In the genomic region with DNA sequence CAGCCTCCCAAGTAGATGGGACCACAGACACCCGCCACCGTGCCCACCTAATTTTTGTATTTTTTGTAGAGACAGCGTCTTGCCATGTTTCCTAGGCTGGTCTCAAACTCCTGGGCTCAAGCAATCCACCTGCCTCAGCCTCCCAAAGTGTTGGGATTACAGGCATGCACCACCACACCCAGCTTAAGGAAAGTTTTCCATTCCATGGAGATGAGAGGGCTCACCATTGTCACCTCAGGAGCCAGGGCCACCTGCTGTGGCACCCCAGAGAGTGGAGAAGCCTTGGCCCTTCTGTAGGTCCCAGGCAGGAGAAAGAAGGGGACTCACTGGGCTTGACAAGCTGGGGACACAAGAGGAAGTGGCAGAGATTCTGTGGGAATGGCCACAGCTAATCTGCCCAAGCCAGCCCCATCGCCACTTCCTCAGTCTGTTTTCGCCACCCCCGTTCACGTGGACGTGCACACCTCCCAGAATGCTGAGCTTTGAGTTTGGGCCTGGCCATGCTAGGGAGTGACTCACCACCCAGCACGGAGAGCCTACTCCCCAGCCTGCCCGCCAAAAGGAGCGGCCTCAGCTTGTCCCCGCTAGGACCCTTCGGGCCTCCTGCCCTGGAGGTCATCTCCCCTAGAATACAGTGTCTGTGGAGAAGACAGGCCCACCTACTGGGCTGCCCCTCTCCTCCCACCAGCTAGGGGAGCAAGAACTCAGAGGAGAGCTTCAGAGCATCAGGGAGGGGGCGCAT, we compare ENCODE assay signal across 8 cellular contexts. TPM values are rescaled to one million over a fixed set of nuclear protein-coding genes. Genes with fewer than 3 reads are reported as not detected.
DNase-seq lines count a peak whose midpoint lies in the region; ATAC-seq and TF ChIP-seq lines count a peak whose summit lies in the region.

No MANE protein-coding gene starts in this region.

- no peaks in the 10 kb centered on the region for H3K9me3 Mint-ChIP-seq in T-cell

- peak overlapping the region; percentile 21 for H3K4me2 ChIP-seq in GM23248 (ENCODE audit: unreplicated experiment)

- H3K4me3 Mint-ChIP-seq in T-cell, result no peak overlapping the region

- 37 to 40% methylated on average over 14 of the region's 14 CpGs for WGBS in GM23248 (ENCODE audit: low coverage in 1 of 2, low lambda C conversion rate in 2 of 2, missing lambda C conversion rate in 2 of 2), 2 experiments

- intact Hi-C loops in posterior vena cava (cut with DNase I), result loop anchor here in 1 of 2 donors (5.0 kb wide), 1 partner anchor 907 kb away; no protein-coding TSS in a partner anchor

- in situ Hi-C loops in GM23248 (cut with MboI), result no loop called here

- no peaks in the 10 kb centered on the region for H3K9me3 ChIP-seq in GM23248 (ENCODE audit: low read depth)

- H3K4me3 ChIP-seq in GM23248, result no peak overlapping the region

- POLR2A ChIA-PET in T-cell (lab: Charles Lee), result no interaction called here

- H3K36me3 Mint-ChIP-seq in T-cell, result no peaks in the 10 kb centered on the region

- H4K20me1 ChIP-seq in GM23248 (ENCODE audit: insufficient read depth), result peaks cover 5% of the 10 kb centered on the region; the same call in 1 of the 2 replicates

- H3F3A ChIP-seq in GM23248 (ENCODE audit: insufficient read depth), result peaks cover 11% of the 10 kb centered on the region

- CTCF ChIA-PET in T-cell (lab: Charles Lee), result no interaction called here

- DNase-seq in GM23248 (peak; percentile 88), T-cell (peak in 6 of 34 experiments; percentile 13 to 57 (median 24)), foreskin keratinocyte (peak in 1 of 2 donors; percentile 74), posterior vena cava (ENCODE audit: low spot score) (peak; percentile 95), NCI-H1105 treated with DMSO at 0.1 percent for 48 hours (lab: John Stamatoyannopoulos, UW) (no peak), NCI-H2227 (lab: John Stamatoyannopoulos, UW; ENCODE audit: unreplicated experiment) (no peak), NCI-H187 (lab: John Stamatoyannopoulos, UW) (no peak)

- H3K79me2 ChIP-seq in GM23248 (ENCODE audit: insufficient read depth), result peaks cover 97% of the 10 kb centered on the region

- ATAC-seq in T-cell (replicated peaks in 1 of 4), result no peak
- ATAC-seq in foreskin keratinocyte, result peak; percentile 66
- no peak for ATAC-seq in GM18858 (IDR thresholded peaks at IDR 0.05; ENCODE audit: unreplicated experiment)

- H3K4me1 ChIP-seq in GM23248 (ENCODE audit: insufficient read depth) (peaks cover 39% of the 10 kb centered on the region), foreskin keratinocyte (peaks cover 40% of the 10 kb centered on the region)

- H3K9me2 ChIP-seq in GM23248 (ENCODE audit: insufficient read depth), result no peaks in the 10 kb centered on the region

- no peaks in the 10 kb centered on the region for H3K27me3 Mint-ChIP-seq in T-cell

- no peak overlapping the region for H3K9ac ChIP-seq in GM23248

- no peak for TF ChIP-seq CTCF in foreskin keratinocyte (conservative IDR thresholded peaks at IDR 0.05)

- no peaks in the 10 kb centered on the region for H3K27me3 ChIP-seq in GM23248 (replicated peaks; ENCODE audit: insufficient read depth)
- no peaks in the 10 kb centered on the region for H3K27me3 ChIP-seq in foreskin keratinocyte

- H3K27ac Mint-ChIP-seq in T-cell, result peak overlapping the region; percentile 58 to 59

- peaks cover 50 to 74% (median 73%) of the 10 kb centered on the region in 3 donors for H3K4me1 Mint-ChIP-seq in T-cell

- H2AFZ ChIP-seq in GM23248, result no peak overlapping the region

- H3K27ac ChIP-seq in GM23248 (peak overlapping the region; percentile 33), foreskin keratinocyte (peak overlapping the region; percentile 24)

- H3K36me3 ChIP-seq in GM23248 (ENCODE audit: low read depth), result no peaks in the 10 kb centered on the region

RNA-seq across cellular contexts. Expression of gene SLC35F6, which starts 4.8 kb away (rescaled TPM):
- 45.4 and 46.9 TPM in 2 replicates for total RNA-seq in GM23248 (2014; rRNA removed; shearing (Covaris generic))
- polyA plus RNA-seq in GM23248 (2016; fragmentation: Nextera tagmentation; extraction: Ambion mirVana), result 36.6 and 37.1 TPM in 2 replicates
- total RNA-seq in T-cell, result 10 to 100 TPM; 17.6 to 20.0 (median 18.4) TPM
- 47.3 and 53.8 TPM in 2 replicates for total RNA-seq in foreskin keratinocyte
- 26.7 and 28.5 TPM in 2 replicates for polyA plus RNA-seq in foreskin keratinocyte
- 10 to 100 TPM; 38.8 to 39.4 TPM for total RNA-seq in posterior vena cava

RNA-seq across cellular contexts. Expression of gene CENPA, which starts 16.9 kb away (rescaled TPM):
- total RNA-seq in GM23248 (2014; rRNA removed; shearing (Covaris generic)), result 5.7 and 8.1 TPM in 2 replicates
- 9.1 and 12.1 TPM in 2 replicates for polyA plus RNA-seq in GM23248 (2016; fragmentation: Nextera tagmentation; extraction: Ambion mirVana)
- 1 to 10 TPM in 2 of 5 donors, under 1 TPM in 3; 0.30 to 1.9 (median 0.76) TPM for total RNA-seq in T-cell
- 30.8 and 39.0 TPM in 2 replicates for total RNA-seq in foreskin keratinocyte
- 28.2 and 37.2 TPM in 2 replicates for polyA plus RNA-seq in foreskin keratinocyte
- total RNA-seq in posterior vena cava, result 1 to 10 TPM in 1 of 2 donors, not detected in 1; 1.2 TPM

Comparison
In these comparisons a context has a peak if more than half of its experiments do, and no peak if none do; other contexts are left out.
1. DNase-seq: peak in GM23248 (single experiment) and posterior vena cava (single experiment); none in NCI-H1105 treated with DMSO at 0.1 percent for 48 hours (single experiment), NCI-H2227 (single experiment) and NCI-H187 (0 of 2).